In the genomic region with DNA sequence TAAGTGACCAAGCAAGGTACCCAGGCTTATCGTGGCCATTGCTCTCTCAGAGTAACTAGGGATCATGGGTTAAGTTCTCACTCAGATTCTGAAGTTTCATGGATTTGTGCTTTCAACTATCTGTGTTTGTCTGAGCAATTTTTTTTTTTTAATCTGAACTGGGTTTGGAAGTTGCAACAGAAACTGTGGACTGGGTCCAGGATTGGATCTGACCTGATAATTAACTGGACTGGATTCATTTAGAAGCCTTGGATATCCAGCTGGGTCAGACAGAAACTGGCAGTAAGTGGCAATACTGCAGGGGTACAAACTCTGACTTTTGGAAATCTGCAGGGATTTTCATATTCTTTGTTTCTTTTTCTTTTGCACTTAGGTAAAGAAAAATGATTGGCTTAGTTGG, we compare ENCODE assay signal across 11 cellular contexts.
"Had no signal": no experiment of that assay in that cellular context is flagged by ENCODE, and none has a peak within 500 bp of the region (broad histone marks: within the 10 kb centered on the region; RNA-seq: fewer than 3 reads in every experiment).

No MANE protein-coding gene starts in this region.

- H3K27me3 ChIP-seq: hepatocyte, right atrium auricular region, tibial nerve had no signal

- DNase-seq: activated CD4-positive, alpha-beta T cell treated with anti-CD3 and anti-CD28 coated beads for 36 hours; activated naive CD4-positive, alpha-beta T cell treated with anti-CD3 and anti-CD28 coated beads for 36 hours; central memory CD4-positive, alpha-beta T cell; effector CD4-positive, alpha-beta T cell had no signal

- H3K4me3 ChIP-seq: coronary artery, hepatocyte, right atrium auricular region, smooth muscle cell, tibial nerve had no signal

- ATAC-seq: activated CD4-positive, alpha-beta T cell treated with anti-CD3 and anti-CD28 coated beads for 36 hours had no signal

- H3K9ac ChIP-seq: parathyroid adenoma had no signal

- H3K9me3 ChIP-seq: right atrium auricular region, tibial nerve had no signal

- H3K36me3 ChIP-seq: right atrium auricular region, tibial nerve had no signal

- H3K27ac ChIP-seq: coronary artery, hepatocyte, parathyroid adenoma, right atrium auricular region, tibial nerve, VCaP had no signal

- H3K4me1 ChIP-seq: parathyroid adenoma had no signal
